In genomic region chr20:63177134-63177784, GRCh38 we compare ENCODE assay signal across 9 cellular contexts. TPM values are rescaled to one million over a fixed set of nuclear protein-coding genes. Genes with fewer than 3 reads are reported as not detected.
DNase-seq lines count a peak whose midpoint lies in the region; ATAC-seq and TF ChIP-seq lines count a peak whose summit lies in the region.
"Had no signal": no experiment of that assay in that cellular context is flagged by ENCODE, and none has a peak within 500 bp of the region (broad histone marks: within the 10 kb centered on the region; RNA-seq: fewer than 3 reads in every experiment).

No MANE protein-coding gene starts in this region.

- peak overlapping the region in 9 of 12 donors; percentile 8 to 43 (median 24) for H3K4me3 ChIP-seq in heart left ventricle
- H3K4me3 ChIP-seq in right atrium auricular region, result peak overlapping the region in 1 of 2 donors; percentile 40

- intact Hi-C loops in heart left ventricle (cut with DNase I), result loop anchor here in 5 of 10 donors (5.0 to 10.0 kb wide), 3 partner anchors 45 to 122 kb away; no protein-coding TSS in a partner anchor

- 2 to 4% (median 2%) methylated on average over 28 to 96 of the region's 96 CpGs for WGBS in heart left ventricle, 4 donors

- H3K9me3 ChIP-seq in heart left ventricle (no peaks in the 10 kb centered on the region), right atrium auricular region (no peaks in the 10 kb centered on the region)

- H3K4me1 Mint-ChIP-seq in activated naive CD8-positive, alpha-beta T cell treated with anti-CD3 and anti-CD28 coated beads, Interleukin-2, amount 50 U/mL, for 24 hours, result peaks cover 13% of the 10 kb centered on the region
- H3K4me1 Mint-ChIP-seq in type B pancreatic cell (ENCODE audit: unreplicated experiment), result peaks cover 8% of the 10 kb centered on the region

- H3K4me1 ChIP-seq in heart left ventricle (peaks cover 0 to 41% (median 18%) of the 10 kb centered on the region in 12 donors), right atrium auricular region (peaks cover 0 to 46% of the 10 kb centered on the region in 2 donors)

- DNase-seq in heart left ventricle (no peak), right atrium auricular region (ENCODE audit: low spot score) (no peak), left kidney (ENCODE audit: low read depth, low spot score) (peak; percentile 53), type B pancreatic cell (ENCODE audit: extremely low spot score, unreplicated experiment) (no peak), NCI-H2107 (lab: John Stamatoyannopoulos, UW) (no peak), NCI-H510A (lab: John Stamatoyannopoulos, UW) (no peak)
- DNase-seq in activated naive CD8-positive, alpha-beta T cell treated with anti-CD3 and anti-CD28 coated beads, Interleukin-2, amount 50 U/mL, for 24 hours, result peak; percentile 44
- no peak for DNase-seq in activated CD4-positive, CD25-positive, alpha-beta regulatory T cell treated with anti-CD3 and anti-CD28 coated beads, Interleukin-2, amount 50 U/mL, for 72 hours

- H3K27ac ChIP-seq in heart left ventricle (no peak overlapping the region), right atrium auricular region (no peak overlapping the region)

- peaks cover 53% of the 10 kb centered on the region for H3K27me3 Mint-ChIP-seq in activated naive CD8-positive, alpha-beta T cell treated with anti-CD3 and anti-CD28 coated beads, Interleukin-2, amount 50 U/mL, for 24 hours
- H3K27me3 Mint-ChIP-seq in type B pancreatic cell, result peaks cover 73% of the 10 kb centered on the region

- TF ChIP-seq CTCF in heart left ventricle (IDR thresholded peaks at IDR 0.05) (no peak), right atrium auricular region (IDR thresholded peaks at IDR 0.05) (no peak), type B pancreatic cell (conservative IDR thresholded peaks at IDR 0.05) (peak; percentile 44)

- no peaks in the 10 kb centered on the region for H3K36me3 ChIP-seq in heart left ventricle
- H3K36me3 ChIP-seq in right atrium auricular region, result no peaks in the 10 kb centered on the region

- no peak for ATAC-seq in heart left ventricle
- ATAC-seq in activated naive CD8-positive, alpha-beta T cell treated with anti-CD3 and anti-CD28 coated beads, Interleukin-2, amount 50 U/mL, for 24 hours, result no peak
- ATAC-seq: Right ventricle myocardium inferior had no signal

- H3K9me3 Mint-ChIP-seq in activated naive CD8-positive, alpha-beta T cell treated with anti-CD3 and anti-CD28 coated beads, Interleukin-2, amount 50 U/mL, for 24 hours, result no peaks in the 10 kb centered on the region
- no peaks in the 10 kb centered on the region for H3K9me3 Mint-ChIP-seq in type B pancreatic cell

- H3K27me3 ChIP-seq in heart left ventricle (peaks cover 76 to 97% (median 85%) of the 10 kb centered on the region in 9 donors), right atrium auricular region (peaks cover 38 to 55% of the 10 kb centered on the region in 2 donors)

- H3K36me3 Mint-ChIP-seq in activated naive CD8-positive, alpha-beta T cell treated with anti-CD3 and anti-CD28 coated beads, Interleukin-2, amount 50 U/mL, for 24 hours (ENCODE audit: low read depth), result no peaks in the 10 kb centered on the region
- H3K36me3 Mint-ChIP-seq in type B pancreatic cell, result no peaks in the 10 kb centered on the region

- H3K4me3 Mint-ChIP-seq in activated naive CD8-positive, alpha-beta T cell treated with anti-CD3 and anti-CD28 coated beads, Interleukin-2, amount 50 U/mL, for 24 hours, result no peak overlapping the region
- peak overlapping the region; percentile 20 for H3K4me3 Mint-ChIP-seq in type B pancreatic cell

- TF ChIP-seq POLR2A in heart left ventricle (IDR thresholded peaks at IDR 0.05), result no peak

- no peak overlapping the region for H3K27ac Mint-ChIP-seq in activated naive CD8-positive, alpha-beta T cell treated with anti-CD3 and anti-CD28 coated beads, Interleukin-2, amount 50 U/mL, for 24 hours
- no peak overlapping the region for H3K27ac Mint-ChIP-seq in type B pancreatic cell

RNA-seq across cellular contexts. Expression of gene YTHDF1, which starts 38.7 kb away (rescaled TPM):
- total RNA-seq in heart left ventricle (10 to 100 TPM; 21.4 to 38.2 (median 22.6) TPM), right atrium auricular region (10 to 100 TPM; 15.7 to 26.1 TPM), type B pancreatic cell (ENCODE audit: low replicate concordance) (50.4 and 55.6 TPM in 2 replicates)
- polyA plus RNA-seq in heart left ventricle, result 10 to 100 TPM; 14.7 to 20.2 TPM

RNA-seq across cellular contexts. Expression of gene BIRC7, which starts 58.4 kb away (rescaled TPM):
- total RNA-seq in heart left ventricle (1 to 10 TPM in 2 of 9 donors, under 1 TPM in 4, not detected in 3; 0.20 to 5.6 (median 0.50) TPM), right atrium auricular region (not detected), type B pancreatic cell (ENCODE audit: low replicate concordance) (1.2 TPM in 1 of 2 replicates, not detected in the other)
- polyA plus RNA-seq in heart left ventricle, result not detected
- total RNA-seq: Right ventricle myocardium inferior had no signal

Comparison
In these comparisons a context has a peak if more than half of its experiments do, and no peak if none do; other contexts are left out.
1. DNase-seq: peak in activated naive CD8-positive, alpha-beta T cell treated with anti-CD3 and anti-CD28 coated beads, Interleukin-2, amount 50 U/mL, for 24 hours (single experiment) and left kidney (single experiment); none in heart left ventricle (0 of 5), right atrium auricular region (single experiment), type B pancreatic cell (single experiment), NCI-H2107 (single experiment), NCI-H510A (single experiment) and activated CD4-positive, CD25-positive, alpha-beta regulatory T cell treated with anti-CD3 and anti-CD28 coated beads, Interleukin-2, amount 50 U/mL, for 72 hours (single experiment).